In the genomic region with DNA sequence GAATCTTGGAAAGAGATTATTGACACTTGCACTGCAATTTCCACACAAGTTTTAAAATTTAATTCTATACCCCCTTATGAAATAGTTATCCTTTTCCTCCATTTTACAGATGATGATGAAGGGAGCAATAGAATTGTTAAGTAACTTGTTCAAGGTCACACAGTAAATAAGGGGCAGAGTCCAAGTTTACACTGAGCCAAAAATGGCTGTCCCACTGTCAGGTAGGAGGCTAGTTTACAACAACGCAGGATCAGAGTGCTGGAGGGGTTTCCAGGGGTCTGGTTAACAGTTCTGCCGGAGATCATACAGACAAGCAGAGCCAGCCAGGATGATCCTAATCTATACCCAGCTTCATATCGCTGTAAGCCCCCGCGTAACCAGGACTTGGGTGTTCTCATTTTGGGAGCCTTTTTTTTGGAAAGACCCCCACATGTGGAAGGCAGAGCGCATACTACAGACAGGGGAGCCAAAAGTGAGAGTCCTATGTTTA, we compare ENCODE assay signal across 2 cellular contexts.
TF ChIP-seq lines count a peak whose summit lies in the region.

No MANE protein-coding gene starts in this region.

TF ChIP-seq in K562, 482 proteins besides CTCF, POLR2A, EP300 and RAD21 (continues in another document):
- TF ChIP-seq NFRKB (IDR thresholded peaks at IDR 0.05; ENCODE audit: low read depth), result no peak
- TF ChIP-seq, protein P1, sequence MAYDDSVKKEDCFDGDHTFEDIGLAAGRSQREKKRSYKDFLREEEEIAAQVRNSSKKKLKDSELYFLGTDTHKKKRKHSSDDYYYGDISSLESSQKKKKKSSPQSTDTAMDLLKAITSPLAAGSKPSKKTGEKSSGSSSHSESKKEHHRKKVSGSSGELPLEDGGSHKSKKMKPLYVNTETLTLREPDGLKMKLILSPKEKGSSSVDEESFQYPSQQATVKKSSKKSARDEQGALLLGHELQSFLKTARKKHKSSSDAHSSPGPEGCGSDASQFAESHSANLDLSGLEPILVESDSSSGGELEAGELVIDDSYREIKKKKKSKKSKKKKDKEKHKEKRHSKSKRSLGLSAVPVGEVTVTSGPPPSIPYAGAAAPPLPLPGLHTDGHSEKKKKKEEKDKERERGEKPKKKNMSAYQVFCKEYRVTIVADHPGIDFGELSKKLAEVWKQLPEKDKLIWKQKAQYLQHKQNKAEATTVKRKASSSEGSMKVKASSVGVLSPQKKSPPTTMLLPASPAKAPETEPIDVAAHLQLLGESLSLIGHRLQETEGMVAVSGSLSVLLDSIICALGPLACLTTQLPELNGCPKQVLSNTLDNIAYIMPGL (CRISPR knock-in tag; IDR thresholded peaks at IDR 0.05), result no peak
- no peak for TF ChIP-seq STAT6 (CRISPR knock-in tag; IDR thresholded peaks at IDR 0.05)
- TF ChIP-seq, protein P2, sequence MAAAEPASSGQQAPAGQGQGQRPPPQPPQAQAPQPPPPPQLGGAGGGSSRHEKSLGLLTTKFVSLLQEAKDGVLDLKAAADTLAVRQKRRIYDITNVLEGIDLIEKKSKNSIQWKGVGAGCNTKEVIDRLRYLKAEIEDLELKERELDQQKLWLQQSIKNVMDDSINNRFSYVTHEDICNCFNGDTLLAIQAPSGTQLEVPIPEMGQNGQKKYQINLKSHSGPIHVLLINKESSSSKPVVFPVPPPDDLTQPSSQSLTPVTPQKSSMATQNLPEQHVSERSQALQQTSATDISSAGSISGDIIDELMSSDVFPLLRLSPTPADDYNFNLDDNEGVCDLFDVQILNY (CRISPR knock-in tag; IDR thresholded peaks at IDR 0.05), result no peak
- 0 out of 4 replicates have a peak, but pooled peaks of 1 of the 2 experiments have one; percentile 20 for TF ChIP-seq TEAD1 (CRISPR knock-in tag; IDR thresholded peaks at IDR 0.05)
- 0 out of 2 replicates have a peak, but pooled peaks have one; percentile 28 for TF ChIP-seq FOXJ2 (tag; IDR thresholded peaks at IDR 0.05)
- TF ChIP-seq U2AF1 (optimal IDR thresholded peaks at IDR 0.05; ENCODE audit: low read depth, low read length), result no peak
- no peak for TF ChIP-seq SIX5 (IDR thresholded peaks at IDR 0.05; ENCODE audit: borderline replicate concordance in 1 of 2, insufficient read depth in 1 of 2, low read depth in 1 of 2, low read length in 2 of 2)
- no peak for TF ChIP-seq NCOA6 (IDR thresholded peaks at IDR 0.05)
- TF ChIP-seq CBX5 (IDR thresholded peaks at IDR 0.05; ENCODE audit: borderline replicate concordance, low read depth), result no peak

TF ChIP-seq in HepG2, 621 proteins besides CTCF, POLR2A, EP300 and RAD21:
- no peak for TF ChIP-seq PHF21A (CRISPR knock-in tag; IDR thresholded peaks at IDR 0.05)
- TF ChIP-seq YY1 (IDR thresholded peaks at IDR 0.05; ENCODE audit: insufficient read depth, insufficient replicate concordance, low read depth, low read length), result peak; percentile 14
- TF ChIP-seq FOXA1 (IDR thresholded peaks at IDR 0.05), result no peak
- peak; percentile 45; the same call in 1 of the 2 replicates for TF ChIP-seq FOXA1 (CRISPR knock-in tag; IDR thresholded peaks at IDR 0.05)
- no peak for TF ChIP-seq FOXP1 (IDR thresholded peaks at IDR 0.05)
- TF ChIP-seq FOXP1 (CRISPR knock-in tag; IDR thresholded peaks at IDR 0.05), result 0 out of 2 replicates have a peak, but pooled peaks have one; percentile 10
- TF ChIP-seq FOXA3 (CRISPR knock-in tag; IDR thresholded peaks at IDR 0.05), result peak; percentile 66
- peak; percentile 64 for TF ChIP-seq HNF4A (CRISPR knock-in tag; IDR thresholded peaks at IDR 0.05)
- TF ChIP-seq GATAD2A (CRISPR knock-in tag; IDR thresholded peaks at IDR 0.05), result 0 out of 2 replicates have a peak, but pooled peaks have one; percentile 10
- TF ChIP-seq ZNF839 (CRISPR knock-in tag; IDR thresholded peaks at IDR 0.05; ENCODE audit: borderline replicate concordance), result no peak
